ENCODE assay signal across 12 cellular contexts in the genomic region with DNA sequence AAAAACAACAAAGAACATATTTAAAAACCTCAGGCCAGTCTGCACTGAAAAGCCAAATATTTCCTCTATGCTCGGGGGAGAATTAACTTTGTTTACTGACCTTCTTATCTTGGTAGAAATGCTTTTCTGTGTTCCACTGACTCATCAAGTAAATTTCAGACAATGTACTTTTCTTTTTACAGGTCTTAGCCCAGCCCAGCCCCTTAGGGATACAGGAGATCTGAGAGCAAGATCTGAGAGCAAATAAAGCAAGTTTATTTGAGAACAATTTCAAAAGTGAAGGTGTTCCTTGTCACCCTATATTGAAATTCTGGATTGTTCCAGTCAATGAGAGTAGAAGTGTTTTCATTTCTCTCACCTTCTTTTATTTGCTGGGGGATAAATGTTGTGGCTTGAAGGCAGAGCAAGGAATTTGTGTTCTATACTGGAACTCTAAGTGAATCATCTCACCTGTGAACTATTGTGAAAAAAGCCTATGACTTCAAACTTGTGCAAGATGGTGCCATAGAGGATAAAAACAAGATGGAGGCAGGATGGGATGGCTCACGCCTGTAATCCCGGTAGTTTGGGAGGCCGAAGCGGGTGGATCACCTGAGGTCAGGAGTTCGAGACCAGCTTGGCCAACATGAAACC. TPM values are rescaled to one million over a fixed set of nuclear protein-coding genes. Genes with fewer than 3 reads are reported as not detected.
DNase-seq lines count a peak whose midpoint lies in the region; ATAC-seq and TF ChIP-seq lines count a peak whose summit lies in the region.
"Had no signal": no experiment of that assay in that cellular context is flagged by ENCODE, and none has a peak within 500 bp of the region (broad histone marks: within the 10 kb centered on the region; RNA-seq: fewer than 3 reads in every experiment).

No MANE protein-coding gene starts in this region.

- no peaks in the 10 kb centered on the region for H3K9me3 Mint-ChIP-seq in activated T-cell treated with anti-CD3 and anti-CD28 coated beads, Interleukin-2, amount 50 U/mL, for 24 hours
- H3K9me3 Mint-ChIP-seq: activated CD4-positive, alpha-beta T cell treated with anti-CD3 and anti-CD28 coated beads, Interleukin-2, amount 10 ng/mL, durations not matched to agents 7 days and 5 days had no signal

- peaks cover 11% of the 10 kb centered on the region for H3K27me3 Mint-ChIP-seq in activated T-cell treated with anti-CD3 and anti-CD28 coated beads, Interleukin-2, amount 50 U/mL, for 24 hours

- no peak for DNase-seq in AG04450 (ENCODE audit: low read depth, low spot score)
- peak; percentile 91 for DNase-seq in LoVo (ENCODE audit: low spot score)
- DNase-seq in choroid plexus epithelial cell (ENCODE audit: low read depth): peak; percentile 88
- DNase-seq in mucosa of descending colon: no peak
- DNase-seq in NCI-H1417 treated with DMSO at 0.1 percent for 48 hours (lab: John Stamatoyannopoulos, UW): no peak
- no peak for DNase-seq in activated T-cell treated with anti-CD3 and anti-CD28 coated beads, Interleukin-2, amount 50 U/mL, for 24 hours
- DNase-seq in COLO668 (lab: John Stamatoyannopoulos, UW; ENCODE audit: unreplicated experiment): no peak
- DNase-seq in activated T-cell treated with anti-CD3 and anti-CD28 coated beads for 4 hours: no peak
- DNase-seq: activated CD4-positive, alpha-beta T cell treated with anti-CD3 and anti-CD28 coated beads, Interleukin-2, amount 10 ng/mL, durations not matched to agents 7 days and 5 days; activated naive CD4-positive, alpha-beta T cell; GF-D8; NCI-H526 had no signal

- H3K4me1 Mint-ChIP-seq in activated T-cell treated with anti-CD3 and anti-CD28 coated beads, Interleukin-2, amount 50 U/mL, for 24 hours (ENCODE audit: low read depth): peaks cover 14% of the 10 kb centered on the region

- peak overlapping the region; percentile 47 for H3K27ac ChIP-seq in AG04450 (ENCODE audit: low read depth, low read length)

- H3K9me3 ChIP-seq in AG04450 (ENCODE audit: control insufficient read depth, insufficient read depth, low read length) (no peaks in the 10 kb centered on the region), mucosa of descending colon (no peaks in the 10 kb centered on the region)

- H3K4me3 ChIP-seq in AG04450 (ENCODE audit: low read depth, low read length) (no peak overlapping the region), choroid plexus epithelial cell (ENCODE audit: low read depth, low read length) (no peak overlapping the region), mucosa of descending colon (no peak overlapping the region)

- peaks cover 19% of the 10 kb centered on the region for H3K4me1 ChIP-seq in mucosa of descending colon (ENCODE audit: low read depth)

- no peaks in the 10 kb centered on the region for H3K36me3 ChIP-seq in mucosa of descending colon (ENCODE audit: low read depth)

- no peak overlapping the region for H3K4me3 Mint-ChIP-seq in activated T-cell treated with anti-CD3 and anti-CD28 coated beads, Interleukin-2, amount 50 U/mL, for 24 hours
- H3K4me3 Mint-ChIP-seq: activated CD4-positive, alpha-beta T cell treated with anti-CD3 and anti-CD28 coated beads, Interleukin-2, amount 10 ng/mL, durations not matched to agents 7 days and 5 days had no signal

- intact Hi-C loops in mucosa of descending colon (cut with DNase I, micrococcal nuclease): no loop called here

- no peaks in the 10 kb centered on the region for H3K27me3 ChIP-seq in AG04450 (ENCODE audit: control insufficient read depth, insufficient read depth, low read length)

- ATAC-seq in mucosa of descending colon: peak; percentile 74

- CTCF ChIA-PET in AG04450 (lab: Charles Lee): no interaction called here

- POLR2A ChIA-PET in AG04450 (lab: Yijun Ruan, JAX): interaction anchor here (0.7 kb wide), 1 partner anchor 14 kb away, joined by 6 read pairs; no protein-coding TSS in a partner anchor

- no peak overlapping the region for H3K27ac Mint-ChIP-seq in activated T-cell treated with anti-CD3 and anti-CD28 coated beads, Interleukin-2, amount 50 U/mL, for 24 hours
- H3K27ac Mint-ChIP-seq: activated CD4-positive, alpha-beta T cell treated with anti-CD3 and anti-CD28 coated beads, Interleukin-2, amount 10 ng/mL, durations not matched to agents 7 days and 5 days had no signal

- H3K36me3 Mint-ChIP-seq in activated T-cell treated with anti-CD3 and anti-CD28 coated beads, Interleukin-2, amount 50 U/mL, for 24 hours (ENCODE audit: low read depth): no peaks in the 10 kb centered on the region

- TF ChIP-seq CTCF in AG04450 (IDR thresholded peaks at IDR 0.05; ENCODE audit: low read depth, low read length) (no peak), choroid plexus epithelial cell (conservative IDR thresholded peaks at IDR 0.05; ENCODE audit: low read depth, low read length) (no peak), mucosa of descending colon (IDR thresholded peaks at IDR 0.05) (no peak)

RNA-seq across cellular contexts. Expression of a gene that starts 7.9 kb away (rescaled TPM):
- polyA plus RNA-seq in AG04450 (2011; rRNA removed): 117 and 118 TPM in 2 replicates
- polyA minus RNA-seq in AG04450 (2011; rRNA and poly(A)+ RNA removed): 232 and 290 TPM in 2 replicates
- 100 to 1,000 TPM; 136 to 326 (median 320) TPM for total RNA-seq in mucosa of descending colon

Comparison
In these comparisons a context has a peak if more than half of its experiments do, and no peak if none do; other contexts are left out.
1. DNase-seq: peak in LoVo (single experiment) and choroid plexus epithelial cell (single experiment); none in AG04450 (single experiment), mucosa of descending colon (0 of 3), NCI-H1417 treated with DMSO at 0.1 percent for 48 hours (single experiment), activated T-cell treated with anti-CD3 and anti-CD28 coated beads, Interleukin-2, amount 50 U/mL, for 24 hours (single experiment), COLO668 (single experiment) and activated T-cell treated with anti-CD3 and anti-CD28 coated beads for 4 hours (single experiment).